7 cellular contexts compared by ENCODE assay signal in the genomic region with DNA sequence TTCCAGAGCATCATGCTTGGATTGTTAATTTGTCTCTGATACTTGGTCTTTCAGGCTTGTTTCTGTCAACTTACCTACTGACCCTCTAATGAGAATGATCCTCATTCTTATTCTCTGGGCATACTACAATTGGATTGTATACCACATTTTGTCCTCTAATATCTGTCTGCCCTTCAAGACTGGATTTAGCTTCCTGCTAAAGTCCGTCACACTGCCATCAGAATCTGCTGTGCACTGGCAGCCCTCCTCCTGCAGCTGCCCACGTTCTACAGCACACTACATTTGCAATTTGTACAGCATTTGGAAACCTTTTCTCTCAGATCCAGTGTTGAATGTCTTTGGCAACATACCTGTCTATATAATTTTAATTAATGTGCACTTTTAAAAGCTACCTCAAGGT.
"Had no signal": no experiment of that assay in that cellular context is flagged by ENCODE, and none has a peak within 500 bp of the region (broad histone marks: within the 10 kb centered on the region; RNA-seq: fewer than 3 reads in every experiment).

No MANE protein-coding gene starts in this region.

- FAIRE-seq: G401.6, GM12878, GM12891, GM18507, GM19239 had no signal

- DNase-seq: GDM1, GF-D8 had no signal
